ENCODE assay signal across 22 cellular contexts in the genomic region with DNA sequence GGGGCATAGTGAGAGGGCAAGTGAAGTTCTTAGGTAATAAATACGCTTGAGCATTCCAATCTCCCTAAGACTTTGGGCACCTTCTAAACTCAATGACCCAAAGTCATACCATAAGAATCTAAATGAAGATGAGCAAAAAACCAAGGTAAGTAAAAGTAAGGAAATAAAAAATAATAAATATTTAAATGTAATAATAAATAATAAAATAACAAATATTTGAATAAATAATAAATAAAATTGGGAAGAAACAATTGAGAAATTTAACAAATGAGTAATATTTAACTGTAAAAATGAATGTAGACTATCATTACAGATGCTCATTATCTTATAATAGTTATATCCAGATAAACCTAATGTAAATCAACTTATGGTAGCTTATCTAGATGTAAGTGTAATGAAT.
"Had no signal": no experiment of that assay in that cellular context is flagged by ENCODE, and none has a peak within 500 bp of the region (broad histone marks: within the 10 kb centered on the region; RNA-seq: fewer than 3 reads in every experiment).

No MANE protein-coding gene starts in this region.

- DNase-seq: hippocampal formation; left colon; left lung; lower lobe of right lung; mammary epithelial cell; mesenchymal stem cell; naive thymus-derived CD8-positive, alpha-beta T cell; nephron progenitor cell; occipital lobe; right lobe of liver; stimulated activated CD4-positive, alpha-beta T cell treated with anti-CD3 and anti-CD28 coated beads, Interleukin-12 subunit alpha, Interleukin-12 subunit beta, amount 100 ng/mL, for 4 hours; stimulated activated CD4-positive, alpha-beta T cell treated with anti-CD3 and anti-CD28 coated beads, Interleukin-15, amount 100 ng/mL, for 24 hours; stimulated activated CD4-positive, alpha-beta T cell treated with anti-CD3 and anti-CD28 coated beads, Interleukin-2, amount 100 ng/mL, for 24 hours; stimulated activated CD4-positive, alpha-beta T cell treated with anti-CD3 and anti-CD28 coated beads, Interleukin-4, amount 100 ng/mL, for 1 hour; stimulated activated naive CD4-positive, alpha-beta T cell; uterus had no signal

- H3K36me3 ChIP-seq: left lung, lower lobe of right lung, neutrophil, right atrium auricular region, right lobe of liver, tibial nerve, uterus had no signal

- FAIRE-seq: keratinocyte had no signal

- H3K4me1 ChIP-seq: left lung, lower lobe of right lung, neural progenitor cell, right atrium auricular region, right lobe of liver, tibial nerve, uterus had no signal

- H3K27ac ChIP-seq: left lung, lower lobe of right lung, neural progenitor cell, neutrophil, right atrium auricular region, right lobe of liver, tibial nerve, uterus had no signal

- ATAC-seq: left colon; left lung; lower lobe of right lung; naive thymus-derived CD8-positive, alpha-beta T cell; right lobe of liver; stimulated activated effector memory CD8-positive, alpha-beta T cell treated with anti-CD3 and anti-CD28 coated beads, Interleukin-12 subunit alpha, Interleukin-12 subunit beta, amount 100 ng/mL, for 72 hours had no signal

- H3K9ac ChIP-seq: neural progenitor cell had no signal

- H3K4me3 ChIP-seq: left lung, lower lobe of right lung, neural progenitor cell, right atrium auricular region, right lobe of liver, tibial nerve, uterus had no signal

- H3K9me3 ChIP-seq: neutrophil, right lobe of liver, uterus had no signal
